ENCODE assay signal across 8 cellular contexts in genomic region chr13:29847501-29847983, GRCh38. TPM values are rescaled to one million over a fixed set of nuclear protein-coding genes. Genes with fewer than 3 reads are reported as not detected.
DNase-seq lines count a peak whose midpoint lies in the region; ATAC-seq, FAIRE-seq and TF ChIP-seq lines count a peak whose summit lies in the region.

No MANE protein-coding gene starts in this region.

- POLR2A ChIA-PET in endothelial cell of umbilical vein (lab: Charles Lee): no interaction called here

- H3K36me3 ChIP-seq in ACC112 (ENCODE audit: insufficient read depth, low read length) (no peaks in the 10 kb centered on the region), SK-N-MC (ENCODE audit: insufficient read depth, low read length) (no peaks in the 10 kb centered on the region), endothelial cell of umbilical vein (ENCODE audit: control insufficient read depth in 2 of 2, extremely low read depth in 1 of 2, insufficient read depth in 2 of 2, low read length in 2 of 2) (no peaks in the 10 kb centered on the region)

- no peak for ATAC-seq in HG03196 (IDR thresholded peaks at IDR 0.05; ENCODE audit: unreplicated experiment)
- no peak for ATAC-seq in activated CD4-positive, CD25-positive, alpha-beta regulatory T cell treated with anti-CD3 and anti-CD28 coated beads, Interleukin-2, amount 50 U/mL, for 24 hours
- no peak for ATAC-seq in GM19452 (IDR thresholded peaks at IDR 0.05; ENCODE audit: unreplicated experiment)

- no peaks in the 10 kb centered on the region for H3K27me3 Mint-ChIP-seq in nephron (ENCODE audit: low read depth)

- H3K4me3 ChIP-seq in ACC112 (ENCODE audit: low read depth, low read length) (peak overlapping the region; percentile 88), GM12864 (ENCODE audit: low read depth, low read length) (peak overlapping the region; percentile 58), SK-N-MC (peak overlapping the region; percentile 87), endothelial cell of umbilical vein (replicated peaks in 1 of 3; ENCODE audit: insufficient read depth in 1 of 3, low read depth in 1 of 3, low read length in 3 of 3) (peak overlapping the region; percentile 20 to 84 (median 67))

- TF ChIP-seq CTCF in GM12864 (IDR thresholded peaks at IDR 0.05; ENCODE audit: low read depth, low read length, missing control alignments) (no peak), endothelial cell of umbilical vein (IDR thresholded peaks at IDR 0.05; ENCODE audit: extremely low read depth in 1 of 2, insufficient read depth in 1 of 2, low read depth in 1 of 2, low read length in 2 of 2) (no peak), nephron (IDR thresholded peaks at IDR 0.05; ENCODE audit: unreplicated experiment in 3 of 3) (no peak)

- H3K4me1 ChIP-seq in ACC112 (ENCODE audit: control insufficient read depth, insufficient read depth, low read length, unreplicated experiment) (peaks cover 24% of the 10 kb centered on the region), endothelial cell of umbilical vein (ENCODE audit: control insufficient read depth, extremely low read depth, insufficient read depth, low read length) (peaks cover 24% of the 10 kb centered on the region)

- H3K9me3 ChIP-seq in SK-N-MC (ENCODE audit: low read depth, low read length) (no peaks in the 10 kb centered on the region), endothelial cell of umbilical vein (replicated peaks; ENCODE audit: control insufficient read depth, insufficient read depth, low read length) (no peaks in the 10 kb centered on the region)

- peak overlapping the region; percentile 46 for H2AFZ ChIP-seq in ACC112 (ENCODE audit: low read length, unreplicated experiment)
- H2AFZ ChIP-seq in endothelial cell of umbilical vein (ENCODE audit: low read depth, low read length): peak overlapping the region; percentile 88

- H3K4me3 Mint-ChIP-seq in nephron: peak overlapping the region; percentile 85 to 93 (median 89)

- H3K27ac Mint-ChIP-seq in nephron: peak overlapping the region; percentile 82 to 86 (median 85)

- dilution Hi-C loops in endothelial cell of umbilical vein (cut with MboI; ENCODE audit: extremely low pct_ligation_motif_present, low sequenced_read_pairs): no loop called here

- H3K36me3 Mint-ChIP-seq in nephron (ENCODE audit: low read depth): no peaks in the 10 kb centered on the region

- H3K79me2 ChIP-seq in ACC112 (ENCODE audit: control insufficient read depth, insufficient read depth, low read length, unreplicated experiment) (peaks cover 63% of the 10 kb centered on the region), endothelial cell of umbilical vein (ENCODE audit: control insufficient read depth, insufficient read depth, low read length) (peaks cover 46% of the 10 kb centered on the region)

- CTCF ChIA-PET in endothelial cell of umbilical vein (lab: Charles Lee): interaction anchor here (1.1 to 5.7 kb wide), 7 partner anchors 13 to 375 kb away, joined by 3 to 66 read pairs (median 13); no protein-coding TSS in a partner anchor

- H3K4me1 Mint-ChIP-seq in nephron: peaks cover 30% of the 10 kb centered on the region

- H3K4me2 ChIP-seq in endothelial cell of umbilical vein (ENCODE audit: insufficient read depth, low read length): peak overlapping the region; percentile 100

- peak overlapping the region; percentile 70 for H3K27ac ChIP-seq in ACC112 (ENCODE audit: low read depth, low read length)
- H3K27ac ChIP-seq in SK-N-MC: 0 out of 2 replicates have a peak overlapping the region, but pooled peaks have one; percentile 42
- peak overlapping the region; percentile 65 for H3K27ac ChIP-seq in endothelial cell of umbilical vein (ENCODE audit: insufficient read depth, low read depth, low read length)

- H3K27me3 ChIP-seq in ACC112 (ENCODE audit: insufficient read depth, low read length): no peaks in the 10 kb centered on the region
- no peaks in the 10 kb centered on the region for H3K27me3 ChIP-seq in endothelial cell of umbilical vein (ENCODE audit: control insufficient read depth in 2 of 2, insufficient read depth in 2 of 2, low read length in 2 of 2)

- no peaks in the 10 kb centered on the region for H4K20me1 ChIP-seq in endothelial cell of umbilical vein (replicated peaks; ENCODE audit: control insufficient read depth, extremely low read depth, insufficient read depth, low read length)

- TSS peak; percentile 1 for BruUV-seq in endothelial cell of umbilical vein (replicated peaks; lab: Mats Ljungman, UMichigan)

- no peak for TF ChIP-seq POLR2A in endothelial cell of umbilical vein (IDR thresholded peaks at IDR 0.05; ENCODE audit: low read depth, low read length)

- H3K9ac ChIP-seq in SK-N-MC (ENCODE audit: insufficient read length): peak overlapping the region; percentile 61
- peak overlapping the region; percentile 65 for H3K9ac ChIP-seq in endothelial cell of umbilical vein (replicated peaks; ENCODE audit: extremely low read depth, insufficient read depth, low read length)

- FAIRE-seq in endothelial cell of umbilical vein (lab: Jason Lieb, UNC): peak; percentile 48

- no peaks in the 10 kb centered on the region for H3K9me1 ChIP-seq in endothelial cell of umbilical vein (replicated peaks; ENCODE audit: control insufficient read depth, extremely low read depth, insufficient read depth, low read length)

- H3K9me3 Mint-ChIP-seq in nephron: no peaks in the 10 kb centered on the region

- intact Hi-C loops in endothelial cell of umbilical vein (cut with micrococcal nuclease): loop anchor here (1.0 to 10.0 kb wide), 4 partner anchors 255 to 1317 kb away; partner anchors contain the start of gene HSPH1

- DNase-seq in GM12864 (ENCODE audit: low read depth): no peak
- no peak for DNase-seq in SK-N-MC (ENCODE audit: low read depth, low spot score)
- peak; percentile 65 for DNase-seq in endothelial cell of umbilical vein (ENCODE audit: low read depth, low spot score)

TF ChIP-seq in endothelial cell of umbilical vein, 7 proteins besides CTCF, POLR2A, EP300 and RAD21:
- TF ChIP-seq JUN (IDR thresholded peaks at IDR 0.05; ENCODE audit: borderline replicate concordance, insufficient read depth, insufficient read length, low read depth) (no peak), EZH2 (IDR thresholded peaks at IDR 0.05; ENCODE audit: borderline replicate concordance, low read depth, low read length, severe bottlenecking) (no peak), FOS (IDR thresholded peaks at IDR 0.05; ENCODE audit: borderline replicate concordance, insufficient read depth, low read length) (no peak), MYC (IDR thresholded peaks at IDR 0.05; ENCODE audit: low read depth, low read length) (no peak), MAX (IDR thresholded peaks at IDR 0.05; ENCODE audit: insufficient read depth, insufficient read length) (no peak), GATA2 (IDR thresholded peaks at IDR 0.05; ENCODE audit: insufficient read depth, insufficient read length, low read depth, low read length) (no peak), POLR2AphosphoS5 (IDR thresholded peaks at IDR 0.05; ENCODE audit: insufficient read depth, low read depth, low read length) (no peak)

RNA-seq across cellular contexts. Expression of gene UBL3, which starts 2.9 kb away (rescaled TPM):
- total RNA-seq in endothelial cell of umbilical vein: 11.1 and 11.8 TPM in 2 replicates
- polyA plus RNA-seq in endothelial cell of umbilical vein: 3.6 and 4.8 TPM in 2 replicates
- polyA plus RNA-seq in endothelial cell of umbilical vein (2011; cell fraction: cytosol; rRNA removed): 5.1 and 5.8 TPM in 2 replicates
- polyA plus RNA-seq in endothelial cell of umbilical vein (2011; cell fraction: nucleus; rRNA removed): 3.5 and 4.6 TPM in 2 replicates
- polyA plus RNA-seq in endothelial cell of umbilical vein (2012): 10.3 and 10.6 TPM in 2 replicates
- polyA minus RNA-seq in endothelial cell of umbilical vein: 6.5 TPM in 2 replicates
- polyA minus RNA-seq in endothelial cell of umbilical vein (2011; cell fraction: cytosol; rRNA and poly(A)+ RNA removed): 12.2 TPM
- polyA minus RNA-seq in endothelial cell of umbilical vein (2011; cell fraction: nucleus; rRNA and poly(A)+ RNA removed): 8.9 and 9.1 TPM in 2 replicates
